ENCODE assay signal across 1 cellular context in the genomic region with DNA sequence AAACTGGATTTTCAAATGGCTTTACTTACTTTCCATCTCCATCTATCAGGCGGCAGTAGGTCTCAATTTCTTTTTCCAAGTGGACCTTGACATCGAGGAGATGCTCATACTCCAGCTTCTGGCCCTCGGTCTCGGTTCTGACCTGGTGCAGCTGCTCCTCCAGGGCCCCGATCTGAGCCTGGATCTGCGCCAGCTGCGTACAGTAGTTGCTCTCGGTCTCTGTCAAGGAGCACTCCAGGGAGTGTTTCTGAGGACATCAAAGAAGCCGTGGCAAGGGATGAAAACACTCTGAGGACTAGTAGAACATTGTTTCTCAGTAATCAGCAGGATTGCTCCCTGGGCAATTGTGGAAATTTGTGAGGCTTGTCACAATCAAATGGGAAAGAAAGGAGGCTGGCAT.
TF ChIP-seq lines count a peak whose summit lies in the region.

No MANE protein-coding gene starts in this region.

TF ChIP-seq in K562, 482 proteins besides CTCF, POLR2A, EP300 and RAD21:
- TF ChIP-seq EWSR1 (IDR thresholded peaks at IDR 0.05; ENCODE audit: borderline replicate concordance, low read depth, partially characterized antibody) (no peak), NFIC (IDR thresholded peaks at IDR 0.05) (peak; percentile 35; the same call in 1 of the 2 replicates), SMAD1 (IDR thresholded peaks at IDR 0.05; ENCODE audit: low read depth, low read length, partially characterized antibody) (no peak), KDM5B (IDR thresholded peaks at IDR 0.05; ENCODE audit: insufficient replicate concordance, low read depth, low read length) (no peak), SETDB1 (IDR thresholded peaks at IDR 0.05; ENCODE audit: low read length) (no peak), HNRNPLL (IDR thresholded peaks at IDR 0.05; ENCODE audit: low read depth, low read length, poor library complexity, severe bottlenecking) (peak; percentile 62), MCM5 (IDR thresholded peaks at IDR 0.05; ENCODE audit: low read depth) (no peak), ZNF165 (CRISPR knock-in tag; IDR thresholded peaks at IDR 0.05; ENCODE audit: borderline replicate concordance) (no peak)
- TF ChIP-seq, protein P1, sequence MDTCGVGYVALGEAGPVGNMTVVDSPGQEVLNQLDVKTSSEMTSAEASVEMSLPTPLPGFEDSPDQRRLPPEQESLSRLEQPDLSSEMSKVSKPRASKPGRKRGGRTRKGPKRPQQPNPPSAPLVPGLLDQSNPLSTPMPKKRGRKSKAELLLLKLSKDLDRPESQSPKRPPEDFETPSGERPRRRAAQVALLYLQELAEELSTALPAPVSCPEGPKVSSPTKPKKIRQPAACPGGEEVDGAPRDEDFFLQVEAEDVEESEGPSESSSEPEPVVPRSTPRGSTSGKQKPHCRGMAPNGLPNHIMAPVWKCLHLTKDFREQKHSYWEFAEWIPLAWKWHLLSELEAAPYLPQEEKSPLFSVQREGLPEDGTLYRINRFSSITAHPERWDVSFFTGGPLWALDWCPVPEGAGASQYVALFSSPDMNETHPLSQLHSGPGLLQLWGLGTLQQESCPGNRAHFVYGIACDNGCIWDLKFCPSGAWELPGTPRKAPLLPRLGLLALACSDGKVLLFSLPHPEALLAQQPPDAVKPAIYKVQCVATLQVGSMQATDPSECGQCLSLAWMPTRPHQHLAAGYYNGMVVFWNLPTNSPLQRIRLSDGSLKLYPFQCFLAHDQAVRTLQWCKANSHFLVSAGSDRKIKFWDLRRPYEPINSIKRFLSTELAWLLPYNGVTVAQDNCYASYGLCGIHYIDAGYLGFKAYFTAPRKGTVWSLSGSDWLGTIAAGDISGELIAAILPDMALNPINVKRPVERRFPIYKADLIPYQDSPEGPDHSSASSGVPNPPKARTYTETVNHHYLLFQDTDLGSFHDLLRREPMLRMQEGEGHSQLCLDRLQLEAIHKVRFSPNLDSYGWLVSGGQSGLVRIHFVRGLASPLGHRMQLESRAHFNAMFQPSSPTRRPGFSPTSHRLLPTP (IDR thresholded peaks at IDR 0.05; ENCODE audit: borderline replicate concordance, extremely low read depth, insufficient read length) = no peak
- TF ChIP-seq, protein P2, sequence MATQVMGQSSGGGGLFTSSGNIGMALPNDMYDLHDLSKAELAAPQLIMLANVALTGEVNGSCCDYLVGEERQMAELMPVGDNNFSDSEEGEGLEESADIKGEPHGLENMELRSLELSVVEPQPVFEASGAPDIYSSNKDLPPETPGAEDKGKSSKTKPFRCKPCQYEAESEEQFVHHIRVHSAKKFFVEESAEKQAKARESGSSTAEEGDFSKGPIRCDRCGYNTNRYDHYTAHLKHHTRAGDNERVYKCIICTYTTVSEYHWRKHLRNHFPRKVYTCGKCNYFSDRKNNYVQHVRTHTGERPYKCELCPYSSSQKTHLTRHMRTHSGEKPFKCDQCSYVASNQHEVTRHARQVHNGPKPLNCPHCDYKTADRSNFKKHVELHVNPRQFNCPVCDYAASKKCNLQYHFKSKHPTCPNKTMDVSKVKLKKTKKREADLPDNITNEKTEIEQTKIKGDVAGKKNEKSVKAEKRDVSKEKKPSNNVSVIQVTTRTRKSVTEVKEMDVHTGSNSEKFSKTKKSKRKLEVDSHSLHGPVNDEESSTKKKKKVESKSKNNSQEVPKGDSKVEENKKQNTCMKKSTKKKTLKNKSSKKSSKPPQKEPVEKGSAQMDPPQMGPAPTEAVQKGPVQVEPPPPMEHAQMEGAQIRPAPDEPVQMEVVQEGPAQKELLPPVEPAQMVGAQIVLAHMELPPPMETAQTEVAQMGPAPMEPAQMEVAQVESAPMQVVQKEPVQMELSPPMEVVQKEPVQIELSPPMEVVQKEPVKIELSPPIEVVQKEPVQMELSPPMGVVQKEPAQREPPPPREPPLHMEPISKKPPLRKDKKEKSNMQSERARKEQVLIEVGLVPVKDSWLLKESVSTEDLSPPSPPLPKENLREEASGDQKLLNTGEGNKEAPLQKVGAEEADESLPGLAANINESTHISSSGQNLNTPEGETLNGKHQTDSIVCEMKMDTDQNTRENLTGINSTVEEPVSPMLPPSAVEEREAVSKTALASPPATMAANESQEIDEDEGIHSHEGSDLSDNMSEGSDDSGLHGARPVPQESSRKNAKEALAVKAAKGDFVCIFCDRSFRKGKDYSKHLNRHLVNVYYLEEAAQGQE (CRISPR knock-in tag; IDR thresholded peaks at IDR 0.05; ENCODE audit: low read depth) = no peak
- TF ChIP-seq, protein P3, sequence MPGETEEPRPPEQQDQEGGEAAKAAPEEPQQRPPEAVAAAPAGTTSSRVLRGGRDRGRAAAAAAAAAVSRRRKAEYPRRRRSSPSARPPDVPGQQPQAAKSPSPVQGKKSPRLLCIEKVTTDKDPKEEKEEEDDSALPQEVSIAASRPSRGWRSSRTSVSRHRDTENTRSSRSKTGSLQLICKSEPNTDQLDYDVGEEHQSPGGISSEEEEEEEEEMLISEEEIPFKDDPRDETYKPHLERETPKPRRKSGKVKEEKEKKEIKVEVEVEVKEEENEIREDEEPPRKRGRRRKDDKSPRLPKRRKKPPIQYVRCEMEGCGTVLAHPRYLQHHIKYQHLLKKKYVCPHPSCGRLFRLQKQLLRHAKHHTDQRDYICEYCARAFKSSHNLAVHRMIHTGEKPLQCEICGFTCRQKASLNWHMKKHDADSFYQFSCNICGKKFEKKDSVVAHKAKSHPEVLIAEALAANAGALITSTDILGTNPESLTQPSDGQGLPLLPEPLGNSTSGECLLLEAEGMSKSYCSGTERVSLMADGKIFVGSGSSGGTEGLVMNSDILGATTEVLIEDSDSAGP (CRISPR knock-in tag; IDR thresholded peaks at IDR 0.05) = no peak
- TF ChIP-seq, protein P4, sequence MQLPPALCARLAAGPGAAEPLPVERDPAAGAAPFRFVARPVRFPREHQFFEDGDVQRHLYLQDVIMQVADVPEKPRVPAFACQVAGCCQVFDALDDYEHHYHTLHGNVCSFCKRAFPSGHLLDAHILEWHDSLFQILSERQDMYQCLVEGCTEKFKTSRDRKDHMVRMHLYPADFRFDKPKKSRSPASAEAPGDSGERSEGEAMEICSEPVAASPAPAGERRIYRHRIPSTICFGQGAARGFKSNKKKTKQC (CRISPR knock-in tag; IDR thresholded peaks at IDR 0.05) = no peak
- TF ChIP-seq, protein P5, sequence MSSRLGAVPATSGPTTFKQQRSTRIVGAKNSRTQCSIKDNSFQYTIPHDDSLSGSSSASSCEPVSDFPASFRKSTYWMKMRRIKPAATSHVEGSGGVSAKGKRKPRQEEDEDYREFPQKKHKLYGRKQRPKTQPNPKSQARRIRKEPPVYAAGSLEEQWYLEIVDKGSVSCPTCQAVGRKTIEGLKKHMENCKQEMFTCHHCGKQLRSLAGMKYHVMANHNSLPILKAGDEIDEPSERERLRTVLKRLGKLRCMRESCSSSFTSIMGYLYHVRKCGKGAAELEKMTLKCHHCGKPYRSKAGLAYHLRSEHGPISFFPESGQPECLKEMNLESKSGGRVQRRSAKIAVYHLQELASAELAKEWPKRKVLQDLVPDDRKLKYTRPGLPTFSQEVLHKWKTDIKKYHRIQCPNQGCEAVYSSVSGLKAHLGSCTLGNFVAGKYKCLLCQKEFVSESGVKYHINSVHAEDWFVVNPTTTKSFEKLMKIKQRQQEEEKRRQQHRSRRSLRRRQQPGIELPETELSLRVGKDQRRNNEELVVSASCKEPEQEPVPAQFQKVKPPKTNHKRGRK (tag; IDR thresholded peaks at IDR 0.05) = no peak
TF ChIP-seq in K562: peak in this region for 2.
